ENCODE assay signal across 1 cellular context in genomic region chr1:183472488-183473285, GRCh38.
TF ChIP-seq lines count a peak whose summit lies in the region.

TSS of gene SMG7 (plus strand) at chr1:183472499. CDS start at chr1:183472621, 122 bp downstream.

TF ChIP-seq in K562, 482 proteins besides CTCF, POLR2A, EP300 and RAD21 (continued from another document):
- TF ChIP-seq ZBTB40 (IDR thresholded peaks at IDR 0.05) (peak; percentile 40; the same call in 1 of the 2 replicates), ZBTB40 (CRISPR knock-in tag; IDR thresholded peaks at IDR 0.05) (no peak), SMARCC2 (IDR thresholded peaks at IDR 0.05; ENCODE audit: low read depth) (0 out of 2 replicates have a peak, but pooled peaks have one; percentile 27), ARID1B (IDR thresholded peaks at IDR 0.05) (peak; percentile 9; the same call in 1 of the 2 replicates), SIN3B (IDR thresholded peaks at IDR 0.05; ENCODE audit: low read depth) (0 out of 2 replicates have a peak, but pooled peaks have one; percentile 38), ZNF217 (CRISPR knock-in tag; IDR thresholded peaks at IDR 0.05) (no peak), HCFC1 (IDR thresholded peaks at IDR 0.05; ENCODE audit: low read depth, low read length) (peak; percentile 13), TAF1 (IDR thresholded peaks at IDR 0.05; ENCODE audit: control insufficient read depth, extremely low read depth, insufficient read depth, low read length, severe bottlenecking) (peak; percentile 86), POLR2G (IDR thresholded peaks at IDR 0.05; ENCODE audit: low read depth, low read length) (peak; percentile 93), UBTF (IDR thresholded peaks at IDR 0.05; ENCODE audit: borderline replicate concordance in 1 of 2, low read depth in 2 of 2, low read length in 2 of 2) (peak; percentile 17 to 66; a peak in 1 of 4 replicates), USF2 (CRISPR knock-in tag; IDR thresholded peaks at IDR 0.05) (no peak), FUS (optimal IDR thresholded peaks at IDR 0.05; ENCODE audit: low read depth, low read length) (peak; percentile 64), L3MBTL2 (IDR thresholded peaks at IDR 0.05) (0 out of 2 replicates have a peak, but pooled peaks have one; percentile 9), OTX1 (CRISPR knock-in tag; IDR thresholded peaks at IDR 0.05) (peak; percentile 90), PCBP1 (IDR thresholded peaks at IDR 0.05; ENCODE audit: low read depth, low read length, poor library complexity, severe bottlenecking) (peak; percentile 78), MLX (CRISPR knock-in tag; conservative IDR thresholded peaks at IDR 0.05) (0 out of 4 replicates have a peak, but pooled peaks of 1 of the 2 experiments have one; percentile 38), ZBTB49 (CRISPR knock-in tag; IDR thresholded peaks at IDR 0.05; ENCODE audit: borderline replicate concordance) (no peak), ZBTB2 (IDR thresholded peaks at IDR 0.05) (0 out of 2 replicates have a peak, but pooled peaks have one; percentile 48), ZC3H8 (IDR thresholded peaks at IDR 0.05) (no peak), MYC (IDR thresholded peaks at IDR 0.05; ENCODE audit: low read depth, low read length) (no peak), MYC (CRISPR knock-in tag; IDR thresholded peaks at IDR 0.05; ENCODE audit: borderline replicate concordance, low read depth) (peak; percentile 52; the same call in 1 of the 2 replicates), EGR1 (conservative IDR thresholded peaks at IDR 0.05) (peak; percentile 41), ZNF280B (CRISPR knock-in tag; IDR thresholded peaks at IDR 0.05) (no peak), BCOR (IDR thresholded peaks at IDR 0.05) (peak; percentile 6; the same call in 1 of the 2 replicates), ARID4B (CRISPR knock-in tag; IDR thresholded peaks at IDR 0.05) (peak; percentile 52; the same call in 1 of the 2 replicates), PHF20 (IDR thresholded peaks at IDR 0.05; ENCODE audit: partially characterized antibody) (no peak)
TF ChIP-seq in K562: peak in this region for 71.
